In genomic region chr16:22193134-22193411, GRCh38 we compare ENCODE assay signal across 10 cellular contexts. TPM values are rescaled to one million over a fixed set of nuclear protein-coding genes. Genes with fewer than 3 reads are reported as not detected.
DNase-seq lines count a peak whose midpoint lies in the region; ATAC-seq, FAIRE-seq and TF ChIP-seq lines count a peak whose summit lies in the region.
"Had no signal": no experiment of that assay in that cellular context is flagged by ENCODE, and none has a peak within 500 bp of the region (broad histone marks: within the 10 kb centered on the region; RNA-seq: fewer than 3 reads in every experiment).

No MANE protein-coding gene starts in this region.

- H3K4me2 ChIP-seq in astrocyte (ENCODE audit: low read length): peak overlapping the region; percentile 95

- H3K4me3 Mint-ChIP-seq in activated naive CD4-positive, alpha-beta T cell treated with anti-CD3 and anti-CD28 coated beads for 36 hours: no peak overlapping the region
- H3K4me3 Mint-ChIP-seq in astrocyte (ENCODE audit: unreplicated experiment) (no peak overlapping the region), memory B cell (no peak overlapping the region)

- no peaks in the 10 kb centered on the region for H3K79me2 ChIP-seq in astrocyte (ENCODE audit: insufficient read depth, low read length)

- no peak overlapping the region for H3K27ac ChIP-seq in astrocyte (ENCODE audit: low read depth, low read length)
- H3K27ac ChIP-seq in tibial artery: peak overlapping the region; percentile 81 to 94
- H3K27ac ChIP-seq in body of pancreas: peak overlapping the region in 2 of 4 donors; percentile 96 to 98

- FAIRE-seq in astrocyte (lab: Jason Lieb, UNC): no peak

- H3K9ac ChIP-seq in astrocyte (ENCODE audit: low read length): no peak overlapping the region

- H3K27me3 ChIP-seq in astrocyte (ENCODE audit: insufficient read depth, low read length): no peaks in the 10 kb centered on the region
- no peaks in the 10 kb centered on the region for H3K27me3 ChIP-seq in tibial artery
- H3K27me3 ChIP-seq in body of pancreas: no peaks in the 10 kb centered on the region

- H3K9me3 ChIP-seq in astrocyte (ENCODE audit: insufficient read depth, low read depth, low read length) (no peaks in the 10 kb centered on the region), tibial artery (no peaks in the 10 kb centered on the region), body of pancreas (no peaks in the 10 kb centered on the region)

- intact Hi-C loops in activated naive CD4-positive, alpha-beta T cell treated with anti-CD3 and anti-CD28 coated beads for 36 hours (cut with micrococcal nuclease): loop anchor here (5.0 to 10.0 kb wide), 8 partner anchors 159 to 1451 kb away; partner anchors contain the start of genes DCUN1D3, LYRM1, METTL9 and THUMPD1
- intact Hi-C loops in tibial artery (cut with DNase I; ENCODE audit: low total_unique reads) (loop anchor here (10.0 kb wide), 1 partner anchor 182 kb away; the partner anchor contains the start of gene CDR2), body of pancreas (cut with DNase I) (no loop called here)

- H3K27me3 Mint-ChIP-seq in activated naive CD4-positive, alpha-beta T cell treated with anti-CD3 and anti-CD28 coated beads for 36 hours (ENCODE audit: low read depth): no peaks in the 10 kb centered on the region
- no peaks in the 10 kb centered on the region for H3K27me3 Mint-ChIP-seq in astrocyte (ENCODE audit: low read depth, unreplicated experiment)
- no peaks in the 10 kb centered on the region for H3K27me3 Mint-ChIP-seq in memory B cell

- peaks cover 25% of the 10 kb centered on the region for H3K4me1 ChIP-seq in astrocyte (ENCODE audit: insufficient read depth, low read length)
- H3K4me1 ChIP-seq in tibial artery: peaks cover 0 to 41% (median 26%) of the 10 kb centered on the region in 4 donors
- peaks cover 39% of the 10 kb centered on the region for H3K4me1 ChIP-seq in body of pancreas

- H3K4me3 ChIP-seq in astrocyte (ENCODE audit: insufficient read depth, low read depth, low read length) (peak overlapping the region; percentile 71), tibial artery (peak overlapping the region in 1 of 2 donors; percentile 48), body of pancreas (no peak overlapping the region)

- peak; percentile 21 for DNase-seq in activated naive CD4-positive, alpha-beta T cell treated with anti-CD3 and anti-CD28 coated beads for 36 hours
- no peak for DNase-seq in activated naive CD4-positive, alpha-beta T cell (lab: John Stamatoyannopoulos, UW)
- no peak for DNase-seq in astrocyte (ENCODE audit: low read depth)
- DNase-seq in memory B cell (ENCODE audit: low spot score in 2 of 2): no peak
- no peak for DNase-seq in tibial artery
- no peak for DNase-seq in NCI-H1694 (lab: John Stamatoyannopoulos, UW)
- DNase-seq in body of pancreas: no peak
- DNase-seq: NCI-H146 had no signal

- H3K36me3 ChIP-seq in astrocyte (ENCODE audit: insufficient read depth, low read length) (no peaks in the 10 kb centered on the region), tibial artery (no peaks in the 10 kb centered on the region), body of pancreas (replicated peaks in 1 of 2; ENCODE audit: insufficient read depth in 1 of 2, low read depth in 2 of 2) (no peaks in the 10 kb centered on the region)

- no peaks in the 10 kb centered on the region for H4K20me1 ChIP-seq in astrocyte (ENCODE audit: insufficient read depth, low read length)

- WGBS in body of pancreas, 2 donors: 86 to 93% methylated on average over 2 of the region's 2 CpGs

- no peaks in the 10 kb centered on the region for H3K36me3 Mint-ChIP-seq in activated naive CD4-positive, alpha-beta T cell treated with anti-CD3 and anti-CD28 coated beads for 36 hours (ENCODE audit: low read depth)
- H3K36me3 Mint-ChIP-seq in astrocyte (ENCODE audit: low read depth, unreplicated experiment) (no peaks in the 10 kb centered on the region), memory B cell (peaks cover 7% of the 10 kb centered on the region)

- TF ChIP-seq CTCF in astrocyte (IDR thresholded peaks at IDR 0.05; ENCODE audit: insufficient read depth, low read depth, low read length) (no peak), tibial artery (IDR thresholded peaks at IDR 0.05) (no peak), body of pancreas (IDR thresholded peaks at IDR 0.05) (no peak)

- H2AFZ ChIP-seq in astrocyte (ENCODE audit: low read depth, low read length): no peak overlapping the region

- no peaks in the 10 kb centered on the region for H3K9me3 Mint-ChIP-seq in activated naive CD4-positive, alpha-beta T cell treated with anti-CD3 and anti-CD28 coated beads for 36 hours
- peaks cover 3% of the 10 kb centered on the region for H3K9me3 Mint-ChIP-seq in astrocyte (ENCODE audit: unreplicated experiment)
- peaks cover 8% of the 10 kb centered on the region for H3K9me3 Mint-ChIP-seq in memory B cell

- TF ChIP-seq POLR2A in body of pancreas (IDR thresholded peaks at IDR 0.05): no peak

- CTCF ChIA-PET in activated naive CD4-positive, alpha-beta T cell treated with anti-CD3 and anti-CD28 coated beads for 36 hours (lab: Charles Lee): interaction anchor here (1.4 kb wide), 1 partner anchor 104 kb away, joined by 3 read pairs; no protein-coding TSS in a partner anchor

- peaks cover 54% of the 10 kb centered on the region for H3K4me1 Mint-ChIP-seq in activated naive CD4-positive, alpha-beta T cell treated with anti-CD3 and anti-CD28 coated beads for 36 hours (ENCODE audit: low read depth)
- H3K4me1 Mint-ChIP-seq in astrocyte (ENCODE audit: low read depth, unreplicated experiment): peaks cover 7% of the 10 kb centered on the region
- peaks cover 41% of the 10 kb centered on the region for H3K4me1 Mint-ChIP-seq in memory B cell

- peak overlapping the region; percentile 98 for H3K27ac Mint-ChIP-seq in activated naive CD4-positive, alpha-beta T cell treated with anti-CD3 and anti-CD28 coated beads for 36 hours
- H3K27ac Mint-ChIP-seq in astrocyte (ENCODE audit: unreplicated experiment): no peak overlapping the region
- H3K27ac Mint-ChIP-seq in memory B cell: peak overlapping the region; percentile 99
- H3K27ac Mint-ChIP-seq: progenitor cell of endocrine pancreas had no signal

- ATAC-seq in memory B cell (ENCODE audit: low read depth) (no peak), HG02623 (IDR thresholded peaks at IDR 0.05; ENCODE audit: unreplicated experiment) (no peak), body of pancreas (no peak)

RNA-seq across cellular contexts. Expression of gene EEF2K, which starts 13.0 kb away (rescaled TPM):
- 1 to 10 TPM; 9.8 to 10.0 TPM for total RNA-seq in activated naive CD4-positive, alpha-beta T cell treated with anti-CD3 and anti-CD28 coated beads for 36 hours
- total RNA-seq in astrocyte (20.9 and 24.4 TPM in 2 replicates), body of pancreas (10 to 100 TPM; 23.6 to 25.1 TPM)

RNA-seq across cellular contexts. Expression of gene SDR42E2, which starts 30.8 kb away (rescaled TPM):
- total RNA-seq in activated naive CD4-positive, alpha-beta T cell treated with anti-CD3 and anti-CD28 coated beads for 36 hours: under 1 TPM in 1 of 2 experiments, not detected in 1; 0.15 TPM
- total RNA-seq in astrocyte (not detected in 2 replicates), body of pancreas (under 1 TPM in 1 of 2 donors, not detected in 1; 0.66 TPM)
- total RNA-seq: progenitor cell of endocrine pancreas had no signal
